8 cellular contexts compared by ENCODE assay signal in the genomic region with DNA sequence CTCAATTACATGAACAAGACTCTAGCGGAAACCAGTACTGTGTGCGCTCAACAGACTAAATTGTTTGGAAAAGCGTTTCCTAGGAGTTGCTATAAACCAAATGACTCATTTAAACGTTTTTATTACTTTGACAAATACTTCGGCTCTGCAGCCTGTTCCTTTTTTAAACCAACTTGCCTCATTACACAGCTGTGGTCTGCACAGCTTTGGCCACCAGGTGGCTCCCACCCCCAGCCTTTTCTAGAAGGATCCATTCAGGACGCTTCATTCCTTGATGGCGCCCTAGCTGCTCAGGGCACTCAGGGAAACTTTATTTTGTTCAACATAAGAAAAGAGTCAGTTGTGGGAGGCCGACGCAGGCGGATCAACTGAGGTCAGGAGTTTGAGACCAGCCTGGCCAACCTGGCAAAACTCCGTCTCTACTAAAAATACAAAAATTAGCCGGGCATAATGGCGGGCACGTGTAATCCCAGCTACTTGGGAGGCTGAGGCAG. TPM values are rescaled to one million over a fixed set of nuclear protein-coding genes. Genes with fewer than 3 reads are reported as not detected.
DNase-seq lines count a peak whose midpoint lies in the region; ATAC-seq and TF ChIP-seq lines count a peak whose summit lies in the region.

No MANE protein-coding gene starts in this region.

- no peaks in the 10 kb centered on the region for H3K9me3 ChIP-seq in SJSA1 (replicated peaks)
- no peaks in the 10 kb centered on the region for H3K9me3 ChIP-seq in gastroesophageal sphincter

- 0 to 1% methylated on average over 4 to 9 of the region's 14 CpGs for WGBS in gastroesophageal sphincter (ENCODE audit: low coverage in 1 of 2), 2 donors

- H3K27me3 ChIP-seq in SJSA1 (replicated peaks) (no peaks in the 10 kb centered on the region), gastroesophageal sphincter (peaks cover 14% of the 10 kb centered on the region)

- peak; percentile 93 for DNase-seq in AG08395 (ENCODE audit: low spot score)
- DNase-seq in LNCaP clone FGC (ENCODE audit: low read depth), result peak; percentile 76
- DNase-seq in SJSA1 (ENCODE audit: low read depth in 1 of 2, low spot score in 2 of 2), result peak; percentile 88
- DNase-seq in activated naive CD4-positive, alpha-beta T cell (lab: John Stamatoyannopoulos, UW), result peak; percentile 2 to 36 (median 26)
- DNase-seq in nucleus accumbens (lab: John Stamatoyannopoulos, UW), result peak in 53 of 56 donors; percentile 2 to 87 (median 54)
- peak in 47 of 49 donors; percentile 2 to 81 (median 62) for DNase-seq in substantia nigra (lab: John Stamatoyannopoulos, UW)

- no peak for TF ChIP-seq EP300 in gastroesophageal sphincter (IDR thresholded peaks at IDR 0.05)

- peak overlapping the region; percentile 96 for H3K27ac ChIP-seq in SJSA1
- H3K27ac ChIP-seq in gastroesophageal sphincter, result peak overlapping the region; percentile 26 to 71 (median 62)
- no peak overlapping the region for H3K27ac ChIP-seq in substantia nigra (ENCODE audit: low read depth, low read length, poor library complexity, severe bottlenecking)

- ATAC-seq in GM18858 (IDR thresholded peaks at IDR 0.05; ENCODE audit: unreplicated experiment), result peak; percentile 68
- ATAC-seq in gastroesophageal sphincter, result peak; percentile 96

- TF ChIP-seq CTCF in LNCaP clone FGC (IDR thresholded peaks at IDR 0.05; ENCODE audit: control insufficient read depth, extremely low read depth, insufficient read depth) (peak; percentile 80), gastroesophageal sphincter (IDR thresholded peaks at IDR 0.05) (peak; percentile 96 to 98 (median 96))

- H3K4me3 ChIP-seq in LNCaP clone FGC (ENCODE audit: low read depth, low read length), result no peak overlapping the region
- H3K4me3 ChIP-seq in SJSA1, result peak overlapping the region; percentile 7
- H3K4me3 ChIP-seq in gastroesophageal sphincter, result no peak overlapping the region

- TF ChIP-seq POLR2A in gastroesophageal sphincter (IDR thresholded peaks at IDR 0.05), result no peak

- no peaks in the 10 kb centered on the region for H3K36me3 ChIP-seq in SJSA1
- H3K36me3 ChIP-seq in gastroesophageal sphincter, result no peaks in the 10 kb centered on the region

- peaks cover 16% of the 10 kb centered on the region for H3K4me1 ChIP-seq in SJSA1 (replicated peaks)
- peaks cover 0 to 10% (median 0%) of the 10 kb centered on the region in 3 donors for H3K4me1 ChIP-seq in gastroesophageal sphincter

RNA-seq across cellular contexts. Expression of a gene that starts 41.0 kb away (rescaled TPM):
- 11.5 and 20.1 TPM in 2 replicates for total RNA-seq in SJSA1 (2014; rRNA removed; shearing (Covaris generic))
- 10 to 100 TPM; 17.1 to 24.9 (median 18.6) TPM for total RNA-seq in gastroesophageal sphincter

Comparison
In these comparisons a context has a peak if more than half of its experiments do, and no peak if none do; other contexts are left out.
1. DNase-seq: peak in every context shown above with its lines; median percentile 93 in AG08395; 88 in SJSA1; 76 in LNCaP clone FGC; 62 in substantia nigra; 54 in nucleus accumbens; 26 in activated naive CD4-positive, alpha-beta T cell.